ENCODE assay signal across 23 cellular contexts in the genomic region with DNA sequence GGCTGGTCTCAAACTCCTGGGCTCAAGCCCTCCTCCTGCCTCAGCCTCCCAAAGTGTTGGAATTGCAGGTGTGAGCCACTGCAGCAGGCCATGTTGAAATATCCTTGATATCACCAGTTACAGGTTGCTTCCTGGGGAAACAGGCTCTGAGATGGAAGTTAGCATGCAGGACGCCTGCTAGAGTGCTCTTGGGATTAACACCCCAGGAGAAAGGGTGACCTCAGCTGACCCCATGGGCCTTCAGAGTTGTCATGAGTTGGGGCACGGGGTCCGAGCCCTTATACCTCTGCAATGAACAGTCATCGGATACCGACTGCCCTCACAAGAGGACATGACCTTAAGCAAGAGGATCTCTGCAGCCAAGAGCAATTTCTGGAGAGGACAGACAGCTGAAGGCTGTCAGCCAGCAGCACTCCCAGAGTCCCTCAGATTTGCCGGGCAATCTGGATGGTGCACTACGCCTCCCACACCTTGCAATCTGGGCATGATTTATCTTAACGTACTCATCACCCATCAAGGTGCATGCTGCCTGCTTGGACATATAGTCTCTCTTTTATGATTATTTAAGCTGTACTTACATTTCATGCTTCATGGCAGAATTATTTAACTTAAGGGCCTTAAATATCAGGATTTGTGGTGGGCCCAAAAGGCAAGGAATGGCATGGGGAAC.
DNase-seq lines count a peak whose midpoint lies in the region; ATAC-seq, FAIRE-seq and TF ChIP-seq lines count a peak whose summit lies in the region.
"Had no signal": no experiment of that assay in that cellular context is flagged by ENCODE, and none has a peak within 500 bp of the region (broad histone marks: within the 10 kb centered on the region; RNA-seq: fewer than 3 reads in every experiment).

No MANE protein-coding gene starts in this region.

- H3K27ac Mint-ChIP-seq in activated naive CD8-positive, alpha-beta T cell treated with anti-CD3 and anti-CD28 coated beads for 36 hours, result no peak overlapping the region

- FAIRE-seq in K562 (lab: Jason Lieb, UNC), result no peak
- FAIRE-seq: GM12892, GM19239, H1, HTR-8/SVneo had no signal

- H2AK5ac ChIP-seq in mesendoderm (ENCODE audit: low read length), result no peak overlapping the region

- no peaks in the 10 kb centered on the region for H3K9me1 ChIP-seq in K562 (ENCODE audit: control insufficient read depth, insufficient read depth, low read length)

- no peaks in the 10 kb centered on the region for H3K79me1 ChIP-seq in mesendoderm (ENCODE audit: low read length)

- peaks cover 6 to 17% of the 10 kb centered on the region in 2 experiments for H3K4me1 ChIP-seq in K562 (replicated peaks in 1 of 2; ENCODE audit: control insufficient read depth in 2 of 2, insufficient read depth in 2 of 2, low read length in 2 of 2)
- H3K4me1 ChIP-seq in neutrophil (ENCODE audit: control insufficient read depth in 1 of 2, insufficient read depth in 1 of 2, low read depth in 1 of 2, low read length in 1 of 2), result peaks cover 48 to 51% of the 10 kb centered on the region in 2 experiments
- H3K4me1 ChIP-seq in mesendoderm (ENCODE audit: control insufficient read depth, low read depth, low read length), result no peaks in the 10 kb centered on the region

- in situ Hi-C loops in K562 (cut with MboI), result no loop called here

- no peaks in the 10 kb centered on the region for H3K9me3 Mint-ChIP-seq in activated naive CD8-positive, alpha-beta T cell treated with anti-CD3 and anti-CD28 coated beads for 36 hours

- H3K4me1 Mint-ChIP-seq in activated naive CD8-positive, alpha-beta T cell treated with anti-CD3 and anti-CD28 coated beads for 36 hours, result peaks cover 10% of the 10 kb centered on the region

- no peak overlapping the region for H3K23ac ChIP-seq in mesendoderm (ENCODE audit: low read length)

- CTCF ChIA-PET in K562 (lab: Yijun Ruan, JAX; ENCODE audit: low intra/inter-chr PET ratio), result no interaction called here

- H3K27me3 Mint-ChIP-seq in activated naive CD8-positive, alpha-beta T cell treated with anti-CD3 and anti-CD28 coated beads for 36 hours, result no peaks in the 10 kb centered on the region

- no peaks in the 10 kb centered on the region for H3K27me3 ChIP-seq in K562 (ENCODE audit: control insufficient read depth in 2 of 2, insufficient read depth in 2 of 2, low read length in 2 of 2)
- H3K27me3 ChIP-seq in neutrophil, result no peaks in the 10 kb centered on the region
- no peaks in the 10 kb centered on the region for H3K27me3 ChIP-seq in mesendoderm (ENCODE audit: insufficient read depth, low read length, poor library complexity)
- H3K27me3 ChIP-seq: MG63, SJSA1 had no signal

- H3K79me2 ChIP-seq in K562 (ENCODE audit: control insufficient read depth, insufficient read depth, low read length) (no peaks in the 10 kb centered on the region), mesendoderm (ENCODE audit: control insufficient read depth, insufficient read depth, low read length) (no peaks in the 10 kb centered on the region)

- TF ChIP-seq POLR2A in K562 (conservative IDR thresholded peaks at IDR 0.05), result no peak

- H2BK15ac ChIP-seq in mesendoderm (replicated peaks; ENCODE audit: low read depth), result no peak overlapping the region

- no peak overlapping the region for H3K4me2 ChIP-seq in K562 (ENCODE audit: insufficient read depth, low read length)
- H3K4me2 ChIP-seq in mesendoderm (ENCODE audit: low read length), result no peak overlapping the region
- H3K4me2 ChIP-seq: PC-9 had no signal

- DNase-seq in K562 (ENCODE audit: extremely low read depth in 1 of 4, low spot score in 3 of 4) (no peak), left kidney (ENCODE audit: low read depth, low spot score) (peak; percentile 47), mesendoderm (no peak), DMS114 treated with DMSO at 0.1 percent for 48 hours (lab: John Stamatoyannopoulos, UW; ENCODE audit: unreplicated experiment) (no peak), dedifferentiated amniotic fluid mesenchymal stem cell (ENCODE audit: extremely low spot score) (no peak)
- DNase-seq in activated naive CD8-positive, alpha-beta T cell treated with anti-CD3 and anti-CD28 coated beads for 36 hours, result no peak
- DNase-seq: Calu3, DMS153, DND-41, KG1, NCI-H1105 treated with DMSO at 0.1 percent for 48 hours, NCI-H2029, PC-9 had no signal

- H3K4me3 Mint-ChIP-seq in activated naive CD8-positive, alpha-beta T cell treated with anti-CD3 and anti-CD28 coated beads for 36 hours, result no peak overlapping the region

- no peak overlapping the region for H3K4ac ChIP-seq in mesendoderm (ENCODE audit: low read depth, low read length)

- BruUV-seq in K562 (replicated peaks; lab: Mats Ljungman, UMichigan), result no TSS peak

- H2AFZ ChIP-seq in K562 (ENCODE audit: low read depth, low read length), result no peak overlapping the region
- H2AFZ ChIP-seq: PC-9 had no signal

- no peak overlapping the region for H2BK5ac ChIP-seq in mesendoderm (ENCODE audit: low read length)

- no peak overlapping the region for H3K27ac ChIP-seq in K562 (ENCODE audit: extremely low read depth, low read depth, low read length)
- peak overlapping the region; percentile 11 for H3K27ac ChIP-seq in neutrophil
- H3K27ac ChIP-seq in mesendoderm (ENCODE audit: low read depth, low read length), result no peak overlapping the region
- H3K27ac ChIP-seq: C4-2B, PC-9, SJSA1 had no signal

- POLR2A ChIA-PET in K562 (lab: Yijun Ruan, JAX), result interaction anchor here (1.5 kb wide), 1 partner anchor 14 kb away, joined by 3 read pairs; no protein-coding TSS in a partner anchor

- intact Hi-C loops in K562 (cut with micrococcal nuclease), result loop anchor here (5.0 kb wide), 1 partner anchor 75 kb away; no protein-coding TSS in a partner anchor

- H4K5ac ChIP-seq in mesendoderm (ENCODE audit: low read length), result no peak overlapping the region

- TF ChIP-seq RAD21 in K562 (CRISPR knock-in tag; conservative IDR thresholded peaks at IDR 0.05 in 1 of 2, IDR thresholded peaks at IDR 0.05 in 1 of 2), result no peak

- 59% methylated on average over 8 of the region's 8 CpGs for WGBS in K562 (ENCODE audit: insufficient coverage, low coverage, missing lambda C conversion rate)
- no CpG with 5 or more reads among the region's 8 CpGs for WGBS in mesendoderm (ENCODE audit: extremely low coverage, insufficient coverage, low lambda C conversion rate)

- no peak for TF ChIP-seq CTCF in K562 (IDR thresholded peaks at IDR 0.05 in 2 of 3, conservative IDR thresholded peaks at IDR 0.05 in 1 of 3; ENCODE audit: insufficient read depth in 2 of 3, low read depth in 1 of 3, low read length in 3 of 3)
- TF ChIP-seq CTCF in neutrophil (IDR thresholded peaks at IDR 0.05), result no peak

- H2BK120ac ChIP-seq in mesendoderm (ENCODE audit: low read depth, low read length), result no peak overlapping the region

- H3K4me3 ChIP-seq in K562 (no peak overlapping the region), neutrophil (ENCODE audit: low read depth in 1 of 2, low read length in 1 of 2) (no peak overlapping the region), mesendoderm (ENCODE audit: low read length) (no peak overlapping the region)
- H3K4me3 ChIP-seq: MG63, PC-9, SJSA1 had no signal

- no peak for ATAC-seq in K562
- ATAC-seq: HCT116, Right ventricle myocardium inferior had no signal

- H4K8ac ChIP-seq in mesendoderm (ENCODE audit: low read depth, low read length), result no peak overlapping the region

- TF ChIP-seq EP300 in K562 (IDR thresholded peaks at IDR 0.05; ENCODE audit: low read length), result no peak

- H3K36me3 Mint-ChIP-seq in activated naive CD8-positive, alpha-beta T cell treated with anti-CD3 and anti-CD28 coated beads for 36 hours, result no peaks in the 10 kb centered on the region

- H3K9ac ChIP-seq in K562 (ENCODE audit: insufficient read depth in 1 of 2, low read depth in 2 of 2, low read length in 2 of 2) (no peak overlapping the region), mesendoderm (ENCODE audit: low read length) (no peak overlapping the region)

- H3K56ac ChIP-seq in mesendoderm (ENCODE audit: low read length), result no peak overlapping the region

- H3K9me3 ChIP-seq in K562 (replicated peaks; ENCODE audit: control insufficient read depth, insufficient read depth, low read depth, low read length), result no peaks in the 10 kb centered on the region
- no peaks in the 10 kb centered on the region for H3K9me3 ChIP-seq in neutrophil
- H3K9me3 ChIP-seq: SJSA1 had no signal

- no peak overlapping the region for H3K18ac ChIP-seq in mesendoderm (ENCODE audit: low read length)

- H4K20me1 ChIP-seq in K562 (replicated peaks; ENCODE audit: control insufficient read depth, insufficient read depth, low read length), result no peaks in the 10 kb centered on the region

- no peaks in the 10 kb centered on the region for H3K36me3 ChIP-seq in K562 (ENCODE audit: control insufficient read depth, insufficient read depth, low read length)
- H3K36me3 ChIP-seq in neutrophil, result no peaks in the 10 kb centered on the region
- H3K36me3 ChIP-seq in mesendoderm (ENCODE audit: control insufficient read depth, insufficient read depth, low read length), result no peaks in the 10 kb centered on the region
- H3K36me3 ChIP-seq: MG63, SJSA1 had no signal

TF ChIP-seq in K562, 482 proteins besides CTCF, POLR2A, EP300 and RAD21:
- TF ChIP-seq MEF2D (tag; conservative IDR thresholded peaks at IDR 0.05; ENCODE audit: low read depth), result no peak
- TF ChIP-seq RCOR1 (IDR thresholded peaks at IDR 0.05; ENCODE audit: borderline replicate concordance in 1 of 2, low read depth in 2 of 2, low read length in 2 of 2), result peak in 1 of 2 experiments; percentile 74; a peak in 1 of 4 replicates
- TF ChIP-seq KDM1A (IDR thresholded peaks at IDR 0.05), result peak; percentile 87 to 90
- 0 out of 4 replicates have a peak, but pooled peaks of 1 of the 2 experiments have one; percentile 46 for TF ChIP-seq HDAC1 (IDR thresholded peaks at IDR 0.05)
- TF ChIP-seq, protein P1, sequence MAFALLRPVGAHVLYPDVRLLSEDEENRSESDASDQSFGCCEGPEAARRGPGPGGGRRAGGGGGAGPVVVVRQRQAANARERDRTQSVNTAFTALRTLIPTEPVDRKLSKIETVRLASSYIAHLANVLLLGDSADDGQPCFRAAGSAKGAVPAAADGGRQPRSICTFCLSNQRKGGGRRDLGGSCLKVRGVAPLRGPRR (CRISPR knock-in tag; IDR thresholded peaks at IDR 0.05), result no peak
